29 cellular contexts compared by ENCODE assay signal in genomic region chr4:25162566-25162965, GRCh38. TPM values are rescaled to one million over a fixed set of nuclear protein-coding genes. Genes with fewer than 3 reads are reported as not detected.
DNase-seq lines count a peak whose midpoint lies in the region; ATAC-seq and TF ChIP-seq lines count a peak whose summit lies in the region.
"Had no signal": no experiment of that assay in that cellular context is flagged by ENCODE, and none has a peak within 500 bp of the region (broad histone marks: within the 10 kb centered on the region; RNA-seq: fewer than 3 reads in every experiment).

No MANE protein-coding gene starts in this region.

- 90 to 93% methylated on average over 1 of the region's 1 CpG for WGBS in testis, 2 donors

- H2AFZ ChIP-seq in OCI-LY7 (ENCODE audit: low read length), result no peak overlapping the region
- H2AFZ ChIP-seq: parathyroid adenoma had no signal

- peaks cover 39% of the 10 kb centered on the region for H3K79me2 ChIP-seq in OCI-LY7 (ENCODE audit: insufficient read depth, low read depth, low read length)
- H3K79me2 ChIP-seq: parathyroid adenoma had no signal

- POLR2A ChIA-PET in OCI-LY7 (lab: Charles Lee), result interaction anchor here (0.5 to 1.9 kb wide), 11 partner anchors 11 to 578 kb away, joined by 3 to 9 read pairs (median 4); partner anchors contain the start of genes DHX15, PI4K2B and ZCCHC4
- POLR2A ChIA-PET in CD4-positive, alpha-beta T cell (lab: Charles Lee), result interaction anchor here (0.8 to 5.0 kb wide), 3 partner anchors 15 to 151 kb away, joined by 3 to 51 read pairs (median 3); partner anchors contain the start of gene ZCCHC4

- H3K27ac ChIP-seq in OCI-LY7 (ENCODE audit: low read depth, low read length, poor library complexity, severe bottlenecking), result no peak overlapping the region
- H3K27ac ChIP-seq in testis, result no peak overlapping the region
- no peak overlapping the region for H3K27ac ChIP-seq in CD4-positive, alpha-beta T cell (ENCODE audit: low read depth, low read length)
- H3K27ac ChIP-seq: cardiac muscle cell, coronary artery, parathyroid adenoma, SK-N-MC had no signal

- H3K4me3 ChIP-seq in OCI-LY7 (ENCODE audit: low read depth, low read length, poor library complexity, severe bottlenecking) (peak overlapping the region; percentile 75), testis (no peak overlapping the region)
- H3K4me3 ChIP-seq: cardiac muscle cell, coronary artery had no signal

- no peak for ATAC-seq in activated naive CD8-positive, alpha-beta T cell treated with anti-CD3 and anti-CD28 coated beads, Interleukin-2, amount 50 U/mL, for 24 hours
- no peak for ATAC-seq in HG02885 (IDR thresholded peaks at IDR 0.05; ENCODE audit: poor library complexity, unreplicated experiment)
- no peak for ATAC-seq in GM21423 (IDR thresholded peaks at IDR 0.05; ENCODE audit: unreplicated experiment)
- ATAC-seq in CD4-positive, alpha-beta T cell (ENCODE audit: poor library complexity), result no peak
- ATAC-seq: activated CD4-positive, alpha-beta T cell treated with anti-CD3 and anti-CD28 coated beads for 36 hours; left lobe of liver; stimulated activated naive CD8-positive, alpha-beta T cell treated with anti-CD3 and anti-CD28 coated beads, Interleukin-15, Interleukin-2, amounts not matched to agents 100 U/mL and 50 U/mL, for 24 hours had no signal

- no peaks in the 10 kb centered on the region for H3K9me2 ChIP-seq in OCI-LY7 (ENCODE audit: insufficient read depth, low read length)

- H3K36me3 Mint-ChIP-seq in activated naive CD8-positive, alpha-beta T cell, result peaks cover 17% of the 10 kb centered on the region
- H3K36me3 Mint-ChIP-seq in activated naive CD8-positive, alpha-beta T cell treated with anti-CD3 and anti-CD28 coated beads, Interleukin-2, amount 50 U/mL, for 24 hours (ENCODE audit: low read depth), result peaks cover 20% of the 10 kb centered on the region
- peaks cover 18% of the 10 kb centered on the region for H3K36me3 Mint-ChIP-seq in brain
- peaks cover 62% of the 10 kb centered on the region for H3K36me3 Mint-ChIP-seq in CD4-positive, alpha-beta T cell (ENCODE audit: low read depth)

- H3K4me3 Mint-ChIP-seq in activated naive CD8-positive, alpha-beta T cell, result peak overlapping the region; percentile 17
- no peak overlapping the region for H3K4me3 Mint-ChIP-seq in activated naive CD8-positive, alpha-beta T cell treated with anti-CD3 and anti-CD28 coated beads, Interleukin-2, amount 50 U/mL, for 24 hours
- H3K4me3 Mint-ChIP-seq in brain, result peak overlapping the region in 4 of 5 experiments; percentile 11 to 64 (median 37)
- H3K4me3 Mint-ChIP-seq in CD4-positive, alpha-beta T cell, result no peak overlapping the region

- TF ChIP-seq CTCF in OCI-LY7 (conservative IDR thresholded peaks at IDR 0.05; ENCODE audit: low read length) (no peak), brain (conservative IDR thresholded peaks at IDR 0.05) (no peak), testis (IDR thresholded peaks at IDR 0.05) (no peak)
- TF ChIP-seq CTCF in CD4-positive, alpha-beta T cell (IDR thresholded peaks at IDR 0.05), result no peak

- no peaks in the 10 kb centered on the region for H4K20me1 ChIP-seq in OCI-LY7 (ENCODE audit: insufficient read depth, low read length)

- intact Hi-C loops in OCI-LY7 (cut with micrococcal nuclease; ENCODE audit: unreplicated experiment) (loop anchor here (5.0 kb wide), 1 partner anchor 215 kb away; the partner anchor contains the start of gene ANAPC4), testis (cut with DNase I; ENCODE audit: low total_unique reads) (no loop called here)
- intact Hi-C loops in CD4-positive, alpha-beta T cell (cut with DNase I, micrococcal nuclease), result loop anchor here (5.0 to 10.0 kb wide), 3 partner anchors 150 to 752 kb away; partner anchors contain the start of genes ANAPC4 (in 2 of the 2), SMIM20 (in 1 of the 2) and ZCCHC4 (in 1 of the 2)

- H3K9me3 Mint-ChIP-seq in activated naive CD8-positive, alpha-beta T cell (ENCODE audit: low read depth), result no peaks in the 10 kb centered on the region
- H3K9me3 Mint-ChIP-seq in activated naive CD8-positive, alpha-beta T cell treated with anti-CD3 and anti-CD28 coated beads, Interleukin-2, amount 50 U/mL, for 24 hours, result no peaks in the 10 kb centered on the region
- H3K9me3 Mint-ChIP-seq in brain, result peaks cover 0 to 9% (median 4%) of the 10 kb centered on the region in 5 experiments
- no peaks in the 10 kb centered on the region for H3K9me3 Mint-ChIP-seq in CD4-positive, alpha-beta T cell
- H3K9me3 Mint-ChIP-seq: activated T-helper 2 cell treated with anti-CD3 and anti-CD28 coated beads, Interferon-gamma antibody, Interleukin-2, Interleukin-4, amounts not matched to agents 10 μg/mL and 5 μg/mL and 100 μg/mL, durations not matched to agents 14 hours and 24 hours and 36 hours; CD8-positive, alpha-beta memory T cell; memory B cell; neural crest cell; T-helper 1 cell treated with Interleukin-12 subunit alpha and Interleukin-12 subunit beta and Interleukin-4 antibody, amounts not matched to agents 30 μg/mL and 1 μg/mL, for 36 hours had no signal

- H3K36me3 ChIP-seq in OCI-LY7 (ENCODE audit: insufficient read depth, low read length) (peaks cover 19% of the 10 kb centered on the region), testis (ENCODE audit: low read depth, missing control alignments) (no peaks in the 10 kb centered on the region)
- H3K36me3 ChIP-seq: cardiac muscle cell had no signal

- H3K27me3 Mint-ChIP-seq in activated naive CD8-positive, alpha-beta T cell, result no peaks in the 10 kb centered on the region
- peaks cover 3% of the 10 kb centered on the region for H3K27me3 Mint-ChIP-seq in activated naive CD8-positive, alpha-beta T cell treated with anti-CD3 and anti-CD28 coated beads, Interleukin-2, amount 50 U/mL, for 24 hours
- H3K27me3 Mint-ChIP-seq in brain, result no peaks in the 10 kb centered on the region
- H3K27me3 Mint-ChIP-seq in CD4-positive, alpha-beta T cell, result no peaks in the 10 kb centered on the region
- H3K27me3 Mint-ChIP-seq: activated CD4-positive, alpha-beta T cell treated with anti-CD3 and anti-CD28 coated beads for 36 hours; memory B cell had no signal

- BruUV-seq in OCI-LY7 (replicated peaks; lab: Mats Ljungman, UMichigan), result no TSS peak

- no peak for DNase-seq in activated naive CD8-positive, alpha-beta T cell treated with anti-CD3 and anti-CD28 coated beads, Interleukin-2, amount 50 U/mL, for 24 hours
- DNase-seq in OCI-LY7 (ENCODE audit: low spot score), result no peak
- no peak for DNase-seq in testis
- DNase-seq in CD4-positive, alpha-beta T cell, result no peak
- DNase-seq: activated CD4-positive, alpha-beta T cell treated with anti-CD3 and anti-CD28 coated beads for 36 hours; activated naive CD4-positive, alpha-beta T cell treated with anti-CD3 and anti-CD28 coated beads, Interleukin-2, amount 50 U/mL, for 16 hours; CD8-positive, alpha-beta memory T cell; effector CD8-positive, alpha-beta T cell; EL; NCI-H1092; NCI-H1694 treated with DMSO at 0.1 percent for 48 hours; NCI-H446 treated with DMSO at 0.1 percent for 48 hours; NCI-H82; small intestine; stimulated activated CD4-positive, alpha-beta T cell treated with anti-CD3 and anti-CD28 coated beads, Interleukin-1b, Interleukin-23, amount 100 ng/mL, for 48 hours; stimulated activated naive CD8-positive, alpha-beta T cell treated with anti-CD3 and anti-CD28 coated beads, Interleukin-15, Interleukin-2, amounts not matched to agents 100 U/mL and 50 U/mL, for 24 hours had no signal

- peaks cover 56% of the 10 kb centered on the region for H3K4me1 Mint-ChIP-seq in activated naive CD8-positive, alpha-beta T cell (ENCODE audit: low read depth)
- H3K4me1 Mint-ChIP-seq in activated naive CD8-positive, alpha-beta T cell treated with anti-CD3 and anti-CD28 coated beads, Interleukin-2, amount 50 U/mL, for 24 hours, result peaks cover 46% of the 10 kb centered on the region
- peaks cover 53% of the 10 kb centered on the region for H3K4me1 Mint-ChIP-seq in brain
- H3K4me1 Mint-ChIP-seq in CD4-positive, alpha-beta T cell (ENCODE audit: low read depth), result peaks cover 70% of the 10 kb centered on the region

- peak overlapping the region; percentile 84 for H3K4me2 ChIP-seq in OCI-LY7 (ENCODE audit: low read length)

- no peak overlapping the region for H3K27ac Mint-ChIP-seq in activated naive CD8-positive, alpha-beta T cell
- H3K27ac Mint-ChIP-seq in activated naive CD8-positive, alpha-beta T cell treated with anti-CD3 and anti-CD28 coated beads, Interleukin-2, amount 50 U/mL, for 24 hours, result no peak overlapping the region
- peak overlapping the region in 1 of 5 experiments; percentile 65 for H3K27ac Mint-ChIP-seq in brain
- no peak overlapping the region for H3K27ac Mint-ChIP-seq in CD4-positive, alpha-beta T cell
- H3K27ac Mint-ChIP-seq: activated CD4-positive, alpha-beta T cell treated with anti-CD3 and anti-CD28 coated beads for 36 hours; activated T-helper 2 cell treated with anti-CD3 and anti-CD28 coated beads, Interferon-gamma antibody, Interleukin-2, Interleukin-4, amounts not matched to agents 10 μg/mL and 5 μg/mL and 100 μg/mL, durations not matched to agents 14 hours and 24 hours and 36 hours; memory B cell had no signal

- peaks cover 24% of the 10 kb centered on the region for H3K4me1 ChIP-seq in OCI-LY7 (ENCODE audit: insufficient read depth, low read length, poor library complexity, severe bottlenecking)
- H3K4me1 ChIP-seq in testis, result peaks cover 13% of the 10 kb centered on the region
- H3K4me1 ChIP-seq: parathyroid adenoma had no signal

- no peak for TF ChIP-seq POLR2A in testis (IDR thresholded peaks at IDR 0.05)

- CTCF ChIA-PET in OCI-LY7 (lab: Charles Lee; ENCODE audit: unreplicated experiment), result interaction anchor here (1.8 kb wide), 1 partner anchor 18 kb away, joined by 5 read pairs; no protein-coding TSS in a partner anchor
- CTCF ChIA-PET in CD4-positive, alpha-beta T cell (lab: Charles Lee), result interaction anchor here (0.6 to 4.7 kb wide), 4 partner anchors 61 to 215 kb away, joined by 3 to 48 read pairs (median 4); partner anchors contain the start of gene ZCCHC4

- H3K9me3 ChIP-seq in OCI-LY7 (ENCODE audit: low read length) (no peaks in the 10 kb centered on the region), testis (no peaks in the 10 kb centered on the region)
- no peaks in the 10 kb centered on the region for H3K9me3 ChIP-seq in CD4-positive, alpha-beta T cell (ENCODE audit: control insufficient read depth, low read length)

- H3K27me3 ChIP-seq in testis, result no peaks in the 10 kb centered on the region
- no peaks in the 10 kb centered on the region for H3K27me3 ChIP-seq in CD4-positive, alpha-beta T cell (ENCODE audit: control insufficient read depth, insufficient read depth, low read length)
- H3K27me3 ChIP-seq: cardiac muscle cell had no signal

RNA-seq across cellular contexts. Expression of gene SEPSECS, which starts 2.3 kb away (rescaled TPM):
- 5.0 and 5.8 TPM in 2 replicates for total RNA-seq in OCI-LY7 (2014; rRNA removed; shearing (Covaris generic))
- total RNA-seq in OCI-LY7 (2022), result 13.0 and 15.9 TPM in 2 replicates
- 2.8 TPM for polyA plus RNA-seq in brain (ENCODE audit: insufficient read depth, low read depth, low replicate concordance)
- 10 to 100 TPM; 18.2 to 18.3 TPM for total RNA-seq in testis
- 12.7 TPM for polyA plus RNA-seq in testis (ENCODE audit: insufficient read depth, low read depth, low replicate concordance)
- total RNA-seq in CD4-positive, alpha-beta T cell, result 10 to 100 TPM; 18.5 to 18.7 TPM

Comparison
In these comparisons a context has a peak if more than half of its experiments do, and no peak if none do; other contexts are left out.
1. H3K4me3 Mint-ChIP-seq: peak in activated naive CD8-positive, alpha-beta T cell (single experiment) and brain (4 of 5); none in activated naive CD8-positive, alpha-beta T cell treated with anti-CD3 and anti-CD28 coated beads, Interleukin-2, amount 50 U/mL, for 24 hours (single experiment) and CD4-positive, alpha-beta T cell (single experiment).